ENCODE assay signal across 23 cellular contexts in genomic region chr3:133987933-133988484, GRCh38. TPM values are rescaled to one million over a fixed set of nuclear protein-coding genes. Genes with fewer than 3 reads are reported as not detected.
DNase-seq lines count a peak whose midpoint lies in the region; ATAC-seq and TF ChIP-seq lines count a peak whose summit lies in the region.
"Had no signal": no experiment of that assay in that cellular context is flagged by ENCODE, and none has a peak within 500 bp of the region (broad histone marks: within the 10 kb centered on the region; RNA-seq: fewer than 3 reads in every experiment).

No MANE protein-coding gene starts in this region.

- H3K27ac ChIP-seq in left ventricle myocardium inferior (replicated peaks), result peak overlapping the region; percentile 41
- H3K27ac ChIP-seq in CD8-positive, alpha-beta memory T cell (ENCODE audit: low read depth, low read length), result no peak overlapping the region
- H3K27ac ChIP-seq: A549, C4-2B, esophagus muscularis mucosa, GM23248, upper lobe of right lung had no signal

- H3K4me3 Mint-ChIP-seq in T-cell, result no peak overlapping the region
- no peak overlapping the region for H3K4me3 Mint-ChIP-seq in CD8-positive, alpha-beta memory T cell
- H3K4me3 Mint-ChIP-seq: immature natural killer cell; stimulated activated naive CD8-positive, alpha-beta T cell treated with anti-CD3 and anti-CD28 coated beads, Interleukin-15, Interleukin-2, amounts not matched to agents 100 ng/mL and 50 ng/mL, for 24 hours had no signal

- peaks cover 44% of the 10 kb centered on the region for H3K4me1 ChIP-seq in left ventricle myocardium inferior
- H3K4me1 ChIP-seq in CD8-positive, alpha-beta memory T cell (ENCODE audit: insufficient read depth, low read length), result no peaks in the 10 kb centered on the region
- H3K4me1 ChIP-seq: A549, breast epithelium had no signal

- no peaks in the 10 kb centered on the region for H3K36me3 ChIP-seq in left ventricle myocardium inferior
- no peaks in the 10 kb centered on the region for H3K36me3 ChIP-seq in CD8-positive, alpha-beta memory T cell (ENCODE audit: insufficient read depth, low read length)
- H3K36me3 ChIP-seq: breast epithelium, esophagus muscularis mucosa, upper lobe of right lung had no signal

- H3K27me3 ChIP-seq in left ventricle myocardium inferior (ENCODE audit: low read depth), result no peaks in the 10 kb centered on the region
- no peaks in the 10 kb centered on the region for H3K27me3 ChIP-seq in CD8-positive, alpha-beta memory T cell (ENCODE audit: insufficient read depth, low read length, poor library complexity, severe bottlenecking)
- H3K27me3 ChIP-seq: breast epithelium, esophagus muscularis mucosa, upper lobe of right lung had no signal

- CTCF ChIA-PET in T-cell (lab: Charles Lee), result no interaction called here
- CTCF ChIA-PET in CD8-positive, alpha-beta memory T cell (lab: Charles Lee), result no interaction called here

- no peaks in the 10 kb centered on the region for H3K9me3 Mint-ChIP-seq in T-cell
- no peaks in the 10 kb centered on the region for H3K9me3 Mint-ChIP-seq in CD8-positive, alpha-beta memory T cell
- H3K9me3 Mint-ChIP-seq: immature natural killer cell; stimulated activated naive CD8-positive, alpha-beta T cell treated with anti-CD3 and anti-CD28 coated beads, Interleukin-15, Interleukin-2, amounts not matched to agents 100 ng/mL and 50 ng/mL, for 24 hours had no signal

- POLR2A ChIA-PET in T-cell (lab: Charles Lee), result no interaction called here
- POLR2A ChIA-PET in CD8-positive, alpha-beta memory T cell (lab: Charles Lee), result no interaction called here

- no peak overlapping the region for H3K27ac Mint-ChIP-seq in T-cell
- peak overlapping the region in 1 of 8 donors; percentile 33 for H3K27ac Mint-ChIP-seq in CD8-positive, alpha-beta memory T cell
- H3K27ac Mint-ChIP-seq: immature natural killer cell; stimulated activated naive CD8-positive, alpha-beta T cell treated with anti-CD3 and anti-CD28 coated beads, Interleukin-15, Interleukin-2, amounts not matched to agents 100 ng/mL and 50 ng/mL, for 24 hours had no signal

- no peak overlapping the region for H3K4me3 ChIP-seq in left ventricle myocardium inferior
- H3K4me3 ChIP-seq in CD8-positive, alpha-beta memory T cell (ENCODE audit: low read length), result no peak overlapping the region
- H3K4me3 ChIP-seq: A549, breast epithelium, esophagus muscularis mucosa, GM23248, upper lobe of right lung had no signal

- H3K27me3 Mint-ChIP-seq in T-cell, result peaks cover 7 to 10% of the 10 kb centered on the region in 2 donors
- peaks cover 4 to 14% of the 10 kb centered on the region in 2 donors for H3K27me3 Mint-ChIP-seq in CD8-positive, alpha-beta memory T cell
- H3K27me3 Mint-ChIP-seq: stimulated activated naive CD8-positive, alpha-beta T cell treated with anti-CD3 and anti-CD28 coated beads, Interleukin-15, Interleukin-2, amounts not matched to agents 100 ng/mL and 50 ng/mL, for 24 hours had no signal

- intact Hi-C loops in left ventricle myocardium inferior (cut with micrococcal nuclease), result no loop called here
- intact Hi-C loops in left cardiac atrium (cut with DNase I), result no loop called here

- ATAC-seq in left cardiac atrium (no peak), HG03460 (IDR thresholded peaks at IDR 0.05; ENCODE audit: unreplicated experiment) (peak; percentile 61), T-cell (replicated peaks in 1 of 4) (no peak)
- ATAC-seq: A549, HepG2, upper lobe of right lung had no signal

- peaks cover 0 to 12% (median 0%) of the 10 kb centered on the region in 3 donors for H3K4me1 Mint-ChIP-seq in T-cell
- no peaks in the 10 kb centered on the region for H3K4me1 Mint-ChIP-seq in CD8-positive, alpha-beta memory T cell

- H3K36me3 Mint-ChIP-seq in T-cell, result no peaks in the 10 kb centered on the region
- H3K36me3 Mint-ChIP-seq in CD8-positive, alpha-beta memory T cell, result no peaks in the 10 kb centered on the region
- H3K36me3 Mint-ChIP-seq: immature natural killer cell had no signal

- H3K9me3 ChIP-seq in left ventricle myocardium inferior (replicated peaks), result no peaks in the 10 kb centered on the region
- no peaks in the 10 kb centered on the region for H3K9me3 ChIP-seq in CD8-positive, alpha-beta memory T cell (ENCODE audit: low read length)
- H3K9me3 ChIP-seq: A549, breast epithelium, esophagus muscularis mucosa, upper lobe of right lung had no signal

- DNase-seq in left ventricle myocardium inferior, result no peak
- no peak for DNase-seq in left cardiac atrium
- peak; percentile 3 for DNase-seq in kidney glomerular epithelial cell (lab: John Stamatoyannopoulos, UW)
- no peak for DNase-seq in T-cell
- no peak for DNase-seq in CD8-positive, alpha-beta memory T cell
- no peak for DNase-seq in DMS79 (lab: John Stamatoyannopoulos, UW)
- DNase-seq in activated CD4-positive, alpha-beta T cell treated with anti-CD3 and anti-CD28 coated beads for 4 hours, result no peak
- DNase-seq: GM23248, immature natural killer cell, mesenchymal stem cell, NCI-H187 treated with DMSO at 0.1 percent for 48 hours, SHP77 treated with DMSO at 0.1 percent for 48 hours, upper lobe of right lung had no signal

- no peak for TF ChIP-seq CTCF in left ventricle myocardium inferior (IDR thresholded peaks at IDR 0.05; ENCODE audit: borderline replicate concordance)

RNA-seq across cellular contexts. Expression of gene SLCO2A1, which starts 41.7 kb away (rescaled TPM):
- total RNA-seq in left ventricle myocardium inferior, result 18.0 TPM
- total RNA-seq in left cardiac atrium, result 10 to 100 TPM; 15.4 to 67.6 TPM
- total RNA-seq in T-cell, result under 1 TPM in 3 of 5 donors, not detected in 2; 0.18 to 0.39 (median 0.25) TPM
- not detected for total RNA-seq in CD8-positive, alpha-beta memory T cell
- not detected for polyA plus RNA-seq in CD8-positive, alpha-beta memory T cell
- total RNA-seq: HepG2; NCI-H460; OCI-LY7; T-helper 1 cell treated with Interleukin-12 subunit alpha and Interleukin-12 subunit beta and Interleukin-4 antibody, amounts not matched to agents 30 ng/mL and 1 ng/mL, for 36 hours had no signal
- polyA plus RNA-seq: immature natural killer cell had no signal

Comparison
In these comparisons a context has a peak if more than half of its experiments do, and no peak if none do; other contexts are left out.
1. RNA of gene SLCO2A1, which starts 41.7 kb away (total RNA-seq): 15.4 to 67.6 TPM in left cardiac atrium and 18.0 TPM in left ventricle myocardium inferior (single experiment); 0.18 to 0.39 TPM in T-cell and not detected in CD8-positive, alpha-beta memory T cell; every median in the first group is over 10 times any median in the second.